In the genomic region with DNA sequence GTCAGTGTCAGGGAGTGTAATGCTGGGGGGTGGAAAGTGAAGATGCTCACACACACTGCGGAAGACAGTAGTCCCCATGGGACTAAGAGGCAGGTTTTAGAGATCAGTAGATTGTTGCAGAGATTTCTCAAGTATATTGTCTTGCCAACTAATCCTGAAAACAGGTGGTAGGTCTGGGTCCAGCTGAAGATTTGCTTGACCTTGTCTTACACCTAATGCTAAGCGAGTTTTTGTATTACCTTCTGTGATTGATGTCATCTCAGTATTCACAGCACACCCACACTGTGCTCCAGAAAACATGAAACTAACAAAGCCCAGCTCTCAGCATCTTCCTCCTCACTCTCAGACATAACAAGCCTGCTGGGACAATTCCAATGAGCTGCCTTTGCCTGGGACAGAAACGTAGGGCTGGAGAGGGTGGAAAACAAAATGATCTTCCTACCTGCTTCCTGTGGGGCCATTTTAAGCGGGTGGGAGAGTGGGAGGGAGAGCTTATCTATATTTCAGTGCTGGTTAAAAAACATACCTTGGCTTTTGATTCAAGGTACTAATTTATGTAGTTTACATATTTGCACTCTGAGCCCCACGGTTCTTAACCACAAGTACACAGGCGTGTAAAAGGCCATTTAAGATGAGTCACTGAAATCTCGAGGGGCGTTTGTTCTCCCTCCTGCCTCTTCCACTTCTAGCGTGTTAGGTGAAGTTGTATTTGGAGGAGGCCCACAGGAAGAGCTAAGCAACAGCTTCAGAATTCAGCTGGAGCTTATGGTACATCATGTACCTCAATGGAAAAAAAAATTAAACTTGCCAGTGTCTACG, we compare ENCODE assay signal across 9 cellular contexts. TPM values are rescaled to one million over a fixed set of nuclear protein-coding genes. Genes with fewer than 3 reads are reported as not detected.
A peak's percentile ranks its signal among the peaks of the same experiment; 100 is the strongest.
DNase-seq lines count a peak whose midpoint lies in the region; ATAC-seq and TF ChIP-seq lines count a peak whose summit lies in the region.
"Had no signal": no experiment of that assay in that cellular context is flagged by ENCODE, and none has a peak within 500 bp of the region (broad histone marks: within the 10 kb centered on the region; RNA-seq: fewer than 3 reads in every experiment).

No MANE protein-coding gene starts in this region.

- peak; percentile 26 for DNase-seq in HFFc6
- peak; percentile 55 for DNase-seq in T-helper 2 cell treated with Interferon-gamma antibody and Interleukin-4, amounts not matched to agents 5 μg/mL and 100 μg/mL, for 36 hours (ENCODE audit: low spot score)
- DNase-seq in myocyte (ENCODE audit: low read depth), result peak; percentile 28
- no peak for DNase-seq in NCI-H1930 (lab: John Stamatoyannopoulos, UW)
- no peak for DNase-seq in NCI-H526 treated with DMSO at 0.1 percent for 48 hours (lab: John Stamatoyannopoulos, UW)
- DNase-seq in NCI-H510A (lab: John Stamatoyannopoulos, UW), result no peak
- DNase-seq: NCI-H2029 had no signal

- no peak overlapping the region for H3K4me3 Mint-ChIP-seq in HFFc6
- H3K4me3 Mint-ChIP-seq in T-helper 2 cell treated with Interferon-gamma antibody and Interleukin-4, amounts not matched to agents 5 μg/mL and 100 μg/mL, for 36 hours, result peak overlapping the region; percentile 4

- no peaks in the 10 kb centered on the region for H3K36me3 Mint-ChIP-seq in HFFc6 (ENCODE audit: low read depth)
- H3K36me3 Mint-ChIP-seq in T-helper 2 cell treated with Interferon-gamma antibody and Interleukin-4, amounts not matched to agents 5 μg/mL and 100 μg/mL, for 36 hours (ENCODE audit: low read depth), result peaks cover 2% of the 10 kb centered on the region

- peak overlapping the region; percentile 5; the same call in 1 of the 2 replicates for H3K27ac Mint-ChIP-seq in HFFc6
- peak overlapping the region; percentile 32 for H3K27ac Mint-ChIP-seq in T-helper 2 cell treated with Interferon-gamma antibody and Interleukin-4, amounts not matched to agents 5 μg/mL and 100 μg/mL, for 36 hours

- H3K9me3 Mint-ChIP-seq in HFFc6, result no peaks in the 10 kb centered on the region
- no peaks in the 10 kb centered on the region for H3K9me3 Mint-ChIP-seq in T-helper 2 cell treated with Interferon-gamma antibody and Interleukin-4, amounts not matched to agents 5 μg/mL and 100 μg/mL, for 36 hours

- H3K4me1 Mint-ChIP-seq in HFFc6 (ENCODE audit: low read depth), result peaks cover 26% of the 10 kb centered on the region
- peaks cover 30% of the 10 kb centered on the region for H3K4me1 Mint-ChIP-seq in T-helper 2 cell treated with Interferon-gamma antibody and Interleukin-4, amounts not matched to agents 5 μg/mL and 100 μg/mL, for 36 hours (ENCODE audit: low read depth)

- ATAC-seq in GM18858 (IDR thresholded peaks at IDR 0.05; ENCODE audit: unreplicated experiment), result peak; percentile 81
- no peak for ATAC-seq in HG02938 (IDR thresholded peaks at IDR 0.05; ENCODE audit: unreplicated experiment)

- TF ChIP-seq CTCF in HFFc6 (IDR thresholded peaks at IDR 0.05), result no peak

- H3K27me3 Mint-ChIP-seq in HFFc6 (ENCODE audit: insufficient read depth), result no peaks in the 10 kb centered on the region; the same call in 1 of the 2 replicates
- peaks cover 13% of the 10 kb centered on the region for H3K27me3 Mint-ChIP-seq in T-helper 2 cell treated with Interferon-gamma antibody and Interleukin-4, amounts not matched to agents 5 μg/mL and 100 μg/mL, for 36 hours (ENCODE audit: low read depth)

RNA-seq across cellular contexts. Expression of gene RBMS1, which starts 23.1 kb away (rescaled TPM):
- total RNA-seq in HFFc6 (2021; fragmentation: NEBNext Ultra II Directional; extraction: Animal tissue kit (Norgen Biotek cat#: 25700)), result 100 to 1,000 TPM in 3 of 6 experiments, 10 to 100 TPM in 3; 88.7 to 111 (median 96.1) TPM
- 48.5 and 67.5 TPM in 2 replicates for total RNA-seq in myocyte
- polyA plus RNA-seq in myocyte (2012), result 49.3 TPM

Comparison
In these comparisons a context has a peak if more than half of its experiments do, and no peak if none do; other contexts are left out.
1. DNase-seq: peak in HFFc6 (single experiment), T-helper 2 cell treated with Interferon-gamma antibody and Interleukin-4, amounts not matched to agents 5 μg/mL and 100 μg/mL, for 36 hours (single experiment) and myocyte (single experiment); none in NCI-H1930 (0 of 2), NCI-H526 treated with DMSO at 0.1 percent for 48 hours (single experiment) and NCI-H510A (single experiment).